8 cellular contexts compared by ENCODE assay signal in the genomic region with DNA sequence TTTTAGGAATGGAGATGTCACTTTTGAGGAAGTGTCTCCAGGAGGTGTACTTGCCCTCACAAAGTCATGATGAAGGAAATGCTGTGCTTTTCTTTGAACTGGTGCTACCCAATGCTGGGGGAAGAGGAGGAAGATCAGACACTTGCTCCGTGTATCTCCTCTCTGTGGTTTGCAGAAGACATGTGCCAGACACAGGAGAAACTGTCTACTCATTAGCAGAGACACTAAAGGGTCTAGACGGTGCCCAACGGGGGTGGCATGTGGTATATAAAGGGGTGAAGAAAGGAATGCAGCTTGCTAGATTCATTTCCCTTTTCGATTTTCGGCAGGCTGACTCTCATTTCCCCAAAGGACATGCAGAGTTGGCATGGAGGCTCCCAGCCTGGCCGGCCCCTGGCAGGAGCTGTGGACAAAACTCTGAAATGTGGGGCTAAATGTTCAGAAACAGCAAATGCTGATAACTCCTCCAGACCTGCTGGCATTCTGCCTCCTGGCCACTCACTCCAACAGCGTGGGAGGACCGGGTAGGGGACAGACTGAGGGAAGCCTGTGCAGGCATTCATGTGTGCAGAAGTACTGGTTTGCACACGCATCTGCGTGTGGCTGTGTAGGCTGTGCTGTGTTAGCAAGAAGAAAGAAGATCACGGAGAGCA. TPM values are rescaled to one million over a fixed set of nuclear protein-coding genes. Genes with fewer than 3 reads are reported as not detected.
DNase-seq lines count a peak whose midpoint lies in the region; ATAC-seq, FAIRE-seq and TF ChIP-seq lines count a peak whose summit lies in the region.

No MANE protein-coding gene starts in this region.

- WGBS in pancreas, 2 donors: 49 to 60% methylated on average over 11 of the region's 11 CpGs

- H3K27ac ChIP-seq in pancreas (peak overlapping the region in 2 of 4 donors; percentile 6 to 69), RWPE1 (no peak overlapping the region)

- no peak for FAIRE-seq in pancreas (lab: Jason Lieb, UNC)

- no peaks in the 10 kb centered on the region for H3K9me3 Mint-ChIP-seq in IgD-negative memory B cell

- H3K36me3 Mint-ChIP-seq in IgD-negative memory B cell: no peaks in the 10 kb centered on the region

- TF ChIP-seq CTCF in pancreas (IDR thresholded peaks at IDR 0.05) (no peak), RWPE1 (conservative IDR thresholded peaks at IDR 0.05; ENCODE audit: low read depth) (no peak)

- POLR2A ChIA-PET in RWPE1 (lab: Yijun Ruan, JAX; ENCODE audit: low non-redundant PET): no interaction called here

- no peak overlapping the region for H3K4me3 ChIP-seq in pancreas

- ATAC-seq in GM19455 (IDR thresholded peaks at IDR 0.05; ENCODE audit: unreplicated experiment): peak; percentile 47
- peak in 3 of 4 donors; percentile 37 to 59 (median 43) for ATAC-seq in pancreas
- no peak for ATAC-seq in HG02610 (IDR thresholded peaks at IDR 0.05; ENCODE audit: unreplicated experiment)

- CTCF ChIA-PET in RWPE1 (lab: Yijun Ruan, JAX): interaction anchor here (0.7 kb wide), 1 partner anchor 495 kb away, joined by 3 read pairs; no protein-coding TSS in a partner anchor

- peaks cover 14 to 16% (median 15%) of the 10 kb centered on the region in 3 donors for H3K4me1 Mint-ChIP-seq in IgD-negative memory B cell

- peak overlapping the region; percentile 43 to 93 (median 84) for H3K4me3 Mint-ChIP-seq in IgD-negative memory B cell

- intact Hi-C loops in pancreas (cut with DNase I): no loop called here

- no peaks in the 10 kb centered on the region for H3K9me3 ChIP-seq in pancreas

- no peaks in the 10 kb centered on the region for H3K4me1 ChIP-seq in pancreas

- DNase-seq in dermis blood vessel endothelial cell: peak; percentile 61
- DNase-seq in pancreas: peak in 1 of 6 donors; percentile 38
- DNase-seq in RWPE1 (ENCODE audit: low spot score): no peak
- no peak for DNase-seq in stimulated activated CD8-positive, alpha-beta memory T cell treated with anti-CD3 and anti-CD28 coated beads, Interleukin-4, amount 100 ng/mL, for 48 hours
- DNase-seq in SW480 (ENCODE audit: low spot score): no peak

- H3K27me3 Mint-ChIP-seq in IgD-negative memory B cell: no peaks in the 10 kb centered on the region

- H3K36me3 ChIP-seq in pancreas: no peaks in the 10 kb centered on the region

- no peaks in the 10 kb centered on the region for H3K27me3 ChIP-seq in pancreas

- peak overlapping the region in 2 of 3 donors; percentile 30 to 47 for H3K27ac Mint-ChIP-seq in IgD-negative memory B cell

RNA-seq across cellular contexts. Expression of gene QKI, which starts 59.6 kb away (rescaled TPM):
- polyA plus RNA-seq in IgD-negative memory B cell: 9.3 TPM
- 307 and 356 TPM in 2 replicates for total RNA-seq in dermis blood vessel endothelial cell
- total RNA-seq in pancreas: 10 to 100 TPM; 18.0 to 52.6 (median 26.5) TPM
- polyA plus RNA-seq in pancreas: 10 to 100 TPM in 1 of 2 donors, 1 to 10 TPM in 1; 9.0 to 12.0 TPM
